Comparison of ENCODE assay signal across 8 cellular contexts in genomic region chr9:19408316-19408692, GRCh38. TPM values are rescaled to one million over a fixed set of nuclear protein-coding genes. Genes with fewer than 3 reads are reported as not detected.
DNase-seq lines count a peak whose midpoint lies in the region; ATAC-seq, FAIRE-seq and TF ChIP-seq lines count a peak whose summit lies in the region.

No MANE protein-coding gene starts in this region.

- H4K91ac ChIP-seq in H9 (ENCODE audit: insufficient read length, low read depth, low read length) (no peak overlapping the region), H1 (replicated peaks; ENCODE audit: insufficient read length, low read length) (no peak overlapping the region)

- no peak overlapping the region for H4K8ac ChIP-seq in H9 (replicated peaks; ENCODE audit: insufficient read length, low read depth, low read length)
- no peak overlapping the region for H4K8ac ChIP-seq in H1 (ENCODE audit: extremely low read depth, insufficient read depth, low read length)

- BruUV-seq in Caco-2 (replicated peaks; lab: Mats Ljungman, UMichigan), result TSS peak; percentile 69

- H2BK5ac ChIP-seq in H9 (ENCODE audit: insufficient read length, low read length) (no peak overlapping the region), H1 (ENCODE audit: low read depth, low read length) (no peak overlapping the region)

- H4K20me1 ChIP-seq in H9 (ENCODE audit: control insufficient read depth, insufficient read depth, insufficient read length) (no peaks in the 10 kb centered on the region), H1 (replicated peaks in 1 of 2; ENCODE audit: control insufficient read depth in 1 of 2, insufficient read depth in 2 of 2, low read length in 2 of 2) (no peaks in the 10 kb centered on the region)

- H4K5ac ChIP-seq in H9 (ENCODE audit: insufficient read length, low read depth, low read length), result no peak overlapping the region
- no peak overlapping the region for H4K5ac ChIP-seq in H1 (ENCODE audit: insufficient read length, low read depth, low read length)

- H3K4ac ChIP-seq in H9 (ENCODE audit: low read depth, low read length) (no peak overlapping the region), H1 (replicated peaks; ENCODE audit: insufficient read length, low read depth, low read length) (no peak overlapping the region)

- H3K36me3 Mint-ChIP-seq in Caco-2 (ENCODE audit: insufficient read depth, unreplicated experiment) (no peaks in the 10 kb centered on the region), H9 (ENCODE audit: insufficient read depth in 1 of 3, low read depth in 3 of 3) (peaks cover 7 to 28% (median 10%) of the 10 kb centered on the region in 3 experiments; a peak in 6 of 7 replicates), naive B cell (no peaks in the 10 kb centered on the region)

- no peak overlapping the region for H2BK12ac ChIP-seq in H9 (ENCODE audit: insufficient read length, low read depth, low read length)
- no peak overlapping the region; the same call in 1 of the 2 replicates for H2BK12ac ChIP-seq in H1 (ENCODE audit: low read depth, low read length)

- H3K9me3 ChIP-seq in Caco-2 (no peaks in the 10 kb centered on the region; the same call in none of the 2 replicates), H9 (ENCODE audit: control insufficient read depth, low read depth, low read length) (no peaks in the 10 kb centered on the region), SJCRH30 (replicated peaks) (no peaks in the 10 kb centered on the region), H1 (ENCODE audit: insufficient read depth in 2 of 2, low read depth in 1 of 2, low read length in 1 of 2) (no peaks in the 10 kb centered on the region; a peak in 1 of 4 replicates)

- H3K4me3 Mint-ChIP-seq in Caco-2 (ENCODE audit: unreplicated experiment), result peak overlapping the region; percentile 96
- peak overlapping the region; percentile 95 to 98 for H3K4me3 Mint-ChIP-seq in H9
- H3K4me3 Mint-ChIP-seq in naive B cell, result peak overlapping the region; percentile 82 to 99 (median 96)

- TF ChIP-seq POLR2A in H1 (IDR thresholded peaks at IDR 0.05; ENCODE audit: control extremely low read depth in 1 of 2, low read depth in 2 of 2, low read length in 2 of 2), result no peak

- H3K14ac ChIP-seq in H9 (ENCODE audit: insufficient read depth, low read length), result no peak overlapping the region
- H3K14ac ChIP-seq in H1 (ENCODE audit: insufficient read length), result no peak overlapping the region

- no peak for ATAC-seq in naive B cell (ENCODE audit: low read depth in 2 of 2)
- no peak for ATAC-seq in GM21825 (IDR thresholded peaks at IDR 0.05; ENCODE audit: unreplicated experiment)
- ATAC-seq in HG02884 (IDR thresholded peaks at IDR 0.05; ENCODE audit: unreplicated experiment), result no peak

- H3K23ac ChIP-seq in H9 (ENCODE audit: insufficient read length, low read depth, low read length) (no peak overlapping the region), H1 (ENCODE audit: insufficient read length) (no peak overlapping the region)

- H2BK120ac ChIP-seq in H9 (ENCODE audit: low read depth, low read length, poor library complexity, severe bottlenecking) (no peak overlapping the region), H1 (replicated peaks; ENCODE audit: low read depth, low read length) (no peak overlapping the region)

- H3K27me3 ChIP-seq in Caco-2 (replicated peaks; ENCODE audit: control insufficient read depth, insufficient read depth, low read length) (no peaks in the 10 kb centered on the region), H9 (ENCODE audit: insufficient read depth, low read length) (peaks cover 3% of the 10 kb centered on the region; the same call in 1 of the 2 replicates), SJCRH30 (no peaks in the 10 kb centered on the region), H1 (replicated peaks in 1 of 4; ENCODE audit: control insufficient read depth in 3 of 4, extremely low read depth in 1 of 4, insufficient read depth in 3 of 4, low read length in 3 of 4) (peaks cover 0 to 7% (median 0%) of the 10 kb centered on the region in 4 experiments; a peak in 2 of 7 replicates)

- H3K4me1 Mint-ChIP-seq in Caco-2 (ENCODE audit: low read depth, unreplicated experiment) (no peaks in the 10 kb centered on the region), H9 (peaks cover 22 to 26% of the 10 kb centered on the region in 2 experiments), naive B cell (peaks cover 8 to 17% (median 16%) of the 10 kb centered on the region in 3 donors)

- H3K4me2 ChIP-seq in H9 (ENCODE audit: insufficient read depth, insufficient read length, low read length), result peak overlapping the region; percentile 88
- H3K4me2 ChIP-seq in H1 (ENCODE audit: insufficient read depth in 1 of 2, low read depth in 2 of 2, low read length in 2 of 2), result peak overlapping the region; percentile 74 to 95

- no peak for FAIRE-seq in H1 (lab: Jason Lieb, UNC)

- TF ChIP-seq EP300 in H1 (IDR thresholded peaks at IDR 0.05; ENCODE audit: borderline replicate concordance in 1 of 2, low read depth in 2 of 2, low read length in 2 of 2), result no peak

- intact Hi-C loops in Caco-2 (cut with micrococcal nuclease; ENCODE audit: unreplicated experiment), result loop anchor here (1.0 to 5.0 kb wide), 3 partner anchors 28 to 48 kb away; partner anchors contain the start of gene RPS6

- no peak for TF ChIP-seq RAD21 in H1 (IDR thresholded peaks at IDR 0.05 in 1 of 2, conservative IDR thresholded peaks at IDR 0.05 in 1 of 2; ENCODE audit: low read depth in 2 of 2, low read length in 2 of 2)

- no peak overlapping the region for H2BK15ac ChIP-seq in H9 (ENCODE audit: low read depth, low read length)
- H2BK15ac ChIP-seq in H1 (ENCODE audit: low read length), result 0 out of 2 replicates have a peak overlapping the region, but pooled peaks have one; percentile 2

- DNase-seq in Caco-2 (no peak), H9 (no peak), SJCRH30 (no peak), H1 (ENCODE audit: low read depth in 1 of 2, low spot score in 2 of 2) (no peak), naive B cell (no peak), iPS-NIHi11 (ENCODE audit: low spot score) (no peak)

- H3K27ac Mint-ChIP-seq in Caco-2 (ENCODE audit: unreplicated experiment) (no peak overlapping the region), H9 (no peak overlapping the region; a peak in 1 of 7 replicates), naive B cell (peak overlapping the region in 1 of 6 donors; percentile 62)

- no peak overlapping the region for H3K56ac ChIP-seq in H9 (ENCODE audit: insufficient read length, low read depth, low read length)
- no peak overlapping the region for H3K56ac ChIP-seq in H1 (replicated peaks; ENCODE audit: insufficient read length, low read depth, low read length)

- peaks cover 20% of the 10 kb centered on the region; the same call in 1 of the 2 replicates for H3K4me1 ChIP-seq in Caco-2
- 0 out of 2 replicates have a peak, but pooled peaks cover 5% of the 10 kb centered on the region for H3K4me1 ChIP-seq in H9 (ENCODE audit: insufficient read depth, low read length)
- peaks cover 5% of the 10 kb centered on the region for H3K4me1 ChIP-seq in SJCRH30
- H3K4me1 ChIP-seq in H1 (replicated peaks in 1 of 4; ENCODE audit: control insufficient read depth in 3 of 4, insufficient read depth in 4 of 4, low read length in 3 of 4), result peaks cover 0 to 7% (median 5%) of the 10 kb centered on the region in 4 experiments; a peak in 4 of 7 replicates

- no peak overlapping the region for H3K18ac ChIP-seq in H9 (ENCODE audit: insufficient read length, low read depth, low read length)
- H3K18ac ChIP-seq in H1 (ENCODE audit: extremely low read depth, low read length), result no peak overlapping the region; the same call in 1 of the 2 replicates

- H3K23me2 ChIP-seq in H9 (ENCODE audit: insufficient read length, low read depth, low read length, poor library complexity, severe bottlenecking), result peaks cover 17% of the 10 kb centered on the region
- peaks cover 16% of the 10 kb centered on the region for H3K23me2 ChIP-seq in H1 (ENCODE audit: low read depth, low read length)

- H3K9ac ChIP-seq in H9 (ENCODE audit: extremely low read depth, insufficient read length, low read length) (no peak overlapping the region), H1 (replicated peaks in 1 of 4; ENCODE audit: extremely low read depth in 1 of 4, low read depth in 3 of 4, low read length in 3 of 4) (peak overlapping the region in 1 of 4 experiments; percentile 8; a peak in 1 of 7 replicates)

- H3K27ac ChIP-seq in H9 (ENCODE audit: insufficient read length, low read depth, low read length), result no peak overlapping the region
- no peak overlapping the region for H3K27ac ChIP-seq in SJCRH30
- H3K27ac ChIP-seq in H1 (ENCODE audit: low read depth, low read length), result no peak overlapping the region

- POLR2A ChIA-PET in Caco-2 (lab: Charles Lee) (no interaction called here), H1 (lab: Charles Lee; ENCODE audit: partially characterized antibody) (interaction anchor here (1.0 to 2.0 kb wide), 5 partner anchors 11 to 178 kb away, joined by 4 to 15 read pairs (median 6); partner anchors contain the start of genes DENND4C and RPS6)

- H3K9me3 Mint-ChIP-seq in Caco-2 (ENCODE audit: unreplicated experiment), result peaks cover under 1% of the 10 kb centered on the region
- H3K9me3 Mint-ChIP-seq in H9, result peaks cover 7 to 8% of the 10 kb centered on the region in 2 experiments
- peaks cover 0 to 6% (median 3%) of the 10 kb centered on the region in 7 donors for H3K9me3 Mint-ChIP-seq in naive B cell

- WGBS in H9 (ENCODE audit: extremely low coverage, insufficient read length, low lambda C conversion rate), result no CpG with 5 or more reads among the region's 20 CpGs
- WGBS in H1 (ENCODE audit: extremely low coverage in 1 of 2, insufficient coverage in 1 of 2, insufficient read length in 1 of 2, insufficient replicate concordance in 2 of 2, low coverage in 1 of 2, low lambda C conversion rate in 2 of 2, missing lambda C conversion rate in 1 of 2), 2 experiments, result 17% methylated on average over 20 of the region's 20 CpGs; no CpG with 5 or more reads in 1 of the 2 experiments

- H3K79me2 ChIP-seq in H9 (ENCODE audit: insufficient read depth, low read length), result no peaks in the 10 kb centered on the region; the same call in 1 of the 2 replicates
- peaks cover 0 to 27% of the 10 kb centered on the region in 2 experiments; a peak in 2 of 4 replicates for H3K79me2 ChIP-seq in H1 (ENCODE audit: control insufficient read depth in 1 of 2, insufficient read depth in 2 of 2, low read length in 2 of 2)

- H2AFZ ChIP-seq in H9 (ENCODE audit: low read length), result no peak overlapping the region
- peak overlapping the region; percentile 55; the same call in 1 of the 2 replicates for H2AFZ ChIP-seq in H1 (ENCODE audit: low read length)

- no peak overlapping the region for H3T11ph ChIP-seq in H9 (ENCODE audit: low read length)

- H3K4me3 ChIP-seq in Caco-2 (ENCODE audit: low read depth, low read length) (peak overlapping the region; percentile 27), SJCRH30 (peak overlapping the region; percentile 62), H1 (ENCODE audit: extremely low read depth in 1 of 4, insufficient read depth in 2 of 4, low read depth in 3 of 4, low read length in 4 of 4) (peak overlapping the region; percentile 65 to 88 (median 80))

- H3K27me3 Mint-ChIP-seq in Caco-2 (ENCODE audit: insufficient read depth, unreplicated experiment) (no peaks in the 10 kb centered on the region), H9 (ENCODE audit: low read depth) (peaks cover 14% of the 10 kb centered on the region), naive B cell (no peaks in the 10 kb centered on the region)

- H3K79me1 ChIP-seq in H9 (ENCODE audit: insufficient read depth, low read depth, low read length, poor library complexity, severe bottlenecking) (no peaks in the 10 kb centered on the region), H1 (ENCODE audit: low read depth, low read length) (peaks cover 3% of the 10 kb centered on the region; the same call in 1 of the 2 replicates)

- no peaks in the 10 kb centered on the region for H3K36me3 ChIP-seq in Caco-2 (ENCODE audit: control insufficient read depth, insufficient read depth, low read length)
- no peaks in the 10 kb centered on the region for H3K36me3 ChIP-seq in SJCRH30
- no peaks in the 10 kb centered on the region for H3K36me3 ChIP-seq in H1 (ENCODE audit: control insufficient read depth in 2 of 4, insufficient read depth in 4 of 4, low read length in 3 of 4)

- TF ChIP-seq CTCF in Caco-2 (IDR thresholded peaks at IDR 0.05; ENCODE audit: insufficient read depth in 1 of 2, low read depth in 1 of 2, low read length in 1 of 2, severe bottlenecking in 1 of 2, unreplicated experiment in 1 of 2) (no peak), H9 (conservative IDR thresholded peaks at IDR 0.05) (no peak), H1 (IDR thresholded peaks at IDR 0.05; ENCODE audit: control extremely low read depth in 1 of 3, insufficient read depth in 1 of 3, low read depth in 1 of 3, low read length in 3 of 3) (no peak)

- no peak overlapping the region for H2BK20ac ChIP-seq in H9 (ENCODE audit: low read depth, low read length, poor library complexity, severe bottlenecking)
- no peak overlapping the region for H2BK20ac ChIP-seq in H1 (ENCODE audit: low read length)

- H2AK5ac ChIP-seq in H9 (ENCODE audit: insufficient read length, low read length) (no peak overlapping the region), H1 (ENCODE audit: low read depth, low read length) (no peak overlapping the region)

- CTCF ChIA-PET in Caco-2 (lab: Charles Lee), result interaction anchor here (1.1 kb wide), 1 partner anchor 56 kb away, joined by 4 read pairs; no protein-coding TSS in a partner anchor
- CTCF ChIA-PET in H1 (lab: Charles Lee; ENCODE audit: partially characterized antibody), result no interaction called here

RNA-seq across cellular contexts. Expression of gene ACER2, which starts 0.5 kb away (rescaled TPM):
- 2.4 and 2.5 TPM in 2 replicates for total RNA-seq in Caco-2 (2022)
- 8.9 and 9.6 TPM in 2 replicates for total RNA-seq in H9 (2021)
- 0.43 and 0.58 TPM in 2 replicates for total RNA-seq in SJCRH30 (2014; rRNA removed; shearing (Covaris generic))
- 8.8 and 9.9 TPM in 2 replicates for total RNA-seq in H1 (2021; fragmentation: NEBNext Ultra II Directional; extraction: Animal tissue kit (Norgen Biotek cat#: 25700))
- polyA plus RNA-seq in H1 (2011; rRNA removed), result 6.4 and 7.4 TPM in 2 replicates
- polyA plus RNA-seq in H1 (2011; cell fraction: cytosol; rRNA removed), result 6.6 TPM
- polyA plus RNA-seq in H1 (2011; cell fraction: nucleus; rRNA removed), result 6.3 TPM
- 4.0 to 7.4 TPM (median 5.3 TPM) in 4 replicates for polyA plus RNA-seq in H1 (2012, experiment 1 of 2)
- polyA plus RNA-seq in H1 (2012, experiment 2 of 2), result 0.73 TPM
- polyA plus RNA-seq in H1 (2013, experiment 1 of 2), result 9.0 TPM
- 9.5 TPM for polyA plus RNA-seq in H1 (2013, experiment 2 of 2)
- polyA minus RNA-seq in H1 (2011; rRNA and poly(A)+ RNA removed), result 38.6 and 44.2 TPM in 2 replicates
- polyA minus RNA-seq in H1 (2011; cell fraction: cytosol; rRNA and poly(A)+ RNA removed), result 9.7 TPM
- polyA minus RNA-seq in H1 (2011; cell fraction: nucleus; rRNA and poly(A)+ RNA removed), result 13.2 TPM
- under 1 TPM in 5 of 6 donors, not detected in 1; 0.14 to 0.80 (median 0.56) TPM for polyA plus RNA-seq in naive B cell (ENCODE audit: low read depth in 6 of 6)

RNA-seq across cellular contexts. Expression of gene RPS6, which starts 28.3 kb away (rescaled TPM):
- 1,720 and 1,761 TPM in 2 replicates for total RNA-seq in Caco-2 (2022)
- 2,956 and 3,043 TPM in 2 replicates for total RNA-seq in H9 (2021)
- total RNA-seq in SJCRH30 (2014; rRNA removed; shearing (Covaris generic)), result 3,128 and 3,464 TPM in 2 replicates
- 2,913 and 2,954 TPM in 2 replicates for total RNA-seq in H1 (2021; fragmentation: NEBNext Ultra II Directional; extraction: Animal tissue kit (Norgen Biotek cat#: 25700))
- polyA plus RNA-seq in H1 (2011; rRNA removed), result 1,041 and 1,494 TPM in 2 replicates
- polyA plus RNA-seq in H1 (2011; cell fraction: cytosol; rRNA removed), result 2,375 TPM
- polyA plus RNA-seq in H1 (2011; cell fraction: nucleus; rRNA removed), result 1,553 TPM
- polyA plus RNA-seq in H1 (2012, experiment 1 of 2), result 2,528 to 2,958 TPM (median 2,677 TPM) in 4 replicates
- polyA plus RNA-seq in H1 (2012, experiment 2 of 2), result 423 TPM
- polyA plus RNA-seq in H1 (2013, experiment 1 of 2), result 2,850 TPM
- polyA plus RNA-seq in H1 (2013, experiment 2 of 2), result 2,765 TPM
- polyA minus RNA-seq in H1 (2011; rRNA and poly(A)+ RNA removed), result 1,030 and 1,238 TPM in 2 replicates
- 496 TPM for polyA minus RNA-seq in H1 (2011; cell fraction: cytosol; rRNA and poly(A)+ RNA removed)
- polyA minus RNA-seq in H1 (2011; cell fraction: nucleus; rRNA and poly(A)+ RNA removed), result 568 TPM
- polyA plus RNA-seq in naive B cell (ENCODE audit: low read depth in 6 of 6), result 1,000 to 10,000 TPM; 2,079 to 2,812 (median 2,434) TPM

Comparison
In these comparisons a context has a peak if more than half of its experiments do, and no peak if none do; other contexts are left out.
1. H3K4me3 ChIP-seq: peak in every context shown above with its lines; median percentile 80 in H1; 62 in SJCRH30; 27 in Caco-2.